Comparison of ENCODE assay signal across 23 cellular contexts in genomic region chr22:38997518-38997917, GRCh38. TPM values are rescaled to one million over a fixed set of nuclear protein-coding genes. Genes with fewer than 3 reads are reported as not detected.
A peak's percentile ranks its signal among the peaks of the same experiment; 100 is the strongest.
DNase-seq lines count a peak whose midpoint lies in the region; ATAC-seq, FAIRE-seq and TF ChIP-seq lines count a peak whose summit lies in the region.
"Had no signal": no experiment of that assay in that cellular context is flagged by ENCODE, and none has a peak within 500 bp of the region (broad histone marks: within the 10 kb centered on the region; RNA-seq: fewer than 3 reads in every experiment).

No MANE protein-coding gene starts in this region.

- H3K36me3 ChIP-seq in HUES6 (ENCODE audit: control insufficient read depth, insufficient read depth, low read length) (no peaks in the 10 kb centered on the region), mesendoderm (ENCODE audit: control insufficient read depth, insufficient read depth, low read length) (no peaks in the 10 kb centered on the region), upper lobe of right lung (no peaks in the 10 kb centered on the region), Peyer's patch (no peaks in the 10 kb centered on the region)
- H3K36me3 ChIP-seq: BE2C had no signal

- H2BK12ac ChIP-seq in H9 (ENCODE audit: insufficient read length, low read depth, low read length) = peak overlapping the region; percentile 1

- DNase-seq in H9 = no peak
- DNase-seq in mesendoderm = no peak
- DNase-seq in upper lobe of right lung = no peak
- no peak for DNase-seq in Peyer's patch
- no peak for DNase-seq in HTR-8/SVneo (ENCODE audit: insufficient read length, low spot score)
- DNase-seq: BE2C; C1 segment of cervical spinal cord; CD4-positive, alpha-beta T cell; DMS153; DMS79; GDM1; HCEC 1CT; HFFc6; KG1 had no signal

- H3K4me1 ChIP-seq in H9 (ENCODE audit: insufficient read depth, low read length) (no peaks in the 10 kb centered on the region; the same call in 1 of the 2 replicates), HUES6 (ENCODE audit: control insufficient read depth, insufficient read depth, low read length) (peaks cover 7% of the 10 kb centered on the region), mesendoderm (ENCODE audit: control insufficient read depth, low read depth, low read length) (no peaks in the 10 kb centered on the region), upper lobe of right lung (no peaks in the 10 kb centered on the region), Peyer's patch (no peaks in the 10 kb centered on the region)

- ATAC-seq in upper lobe of right lung = peak; percentile 12
- ATAC-seq in GM19395 (IDR thresholded peaks at IDR 0.05; ENCODE audit: unreplicated experiment) = no peak

- no peak overlapping the region for H3T11ph ChIP-seq in H9 (ENCODE audit: low read length)

- intact Hi-C loops in upper lobe of right lung (cut with DNase I) = no loop called here

- FAIRE-seq in HTR-8/SVneo (lab: Jason Lieb, UNC) = no peak
- FAIRE-seq: GM12892, GM18507 had no signal

- H3K4me3 Mint-ChIP-seq in H9 = no peak overlapping the region
- H3K4me3 Mint-ChIP-seq: CD4-positive, alpha-beta T cell; HFFc6 had no signal

- no peak overlapping the region for H2AK5ac ChIP-seq in H9 (ENCODE audit: insufficient read length, low read length)
- peak overlapping the region; percentile 74 for H2AK5ac ChIP-seq in mesendoderm (ENCODE audit: low read length)

- no peaks in the 10 kb centered on the region for H3K23me2 ChIP-seq in H9 (ENCODE audit: insufficient read length, low read depth, low read length, poor library complexity, severe bottlenecking)

- H3K18ac ChIP-seq in H9 (ENCODE audit: insufficient read length, low read depth, low read length) (no peak overlapping the region), mesendoderm (ENCODE audit: low read length) (no peak overlapping the region)

- no peak overlapping the region for H2BK20ac ChIP-seq in H9 (ENCODE audit: low read depth, low read length, poor library complexity, severe bottlenecking)

- no peak overlapping the region for H3K23ac ChIP-seq in H9 (ENCODE audit: insufficient read length, low read depth, low read length)
- H3K23ac ChIP-seq in mesendoderm (ENCODE audit: low read length) = peak overlapping the region; percentile 66

- TF ChIP-seq POLR2A in Peyer's patch (IDR thresholded peaks at IDR 0.05) = no peak

- H2BK5ac ChIP-seq in H9 (ENCODE audit: insufficient read length, low read length) = no peak overlapping the region
- H2BK5ac ChIP-seq in mesendoderm (ENCODE audit: low read length) = peak overlapping the region; percentile 79

- no peak overlapping the region; the same call in 1 of the 2 replicates for H2BK15ac ChIP-seq in H9 (ENCODE audit: low read depth, low read length)
- no peak overlapping the region for H2BK15ac ChIP-seq in mesendoderm (replicated peaks; ENCODE audit: low read depth)

- H3K4ac ChIP-seq in H9 (ENCODE audit: low read depth, low read length) (no peak overlapping the region), mesendoderm (ENCODE audit: low read depth, low read length) (no peak overlapping the region)

- TF ChIP-seq CTCF in H9 (conservative IDR thresholded peaks at IDR 0.05) (no peak), upper lobe of right lung (IDR thresholded peaks at IDR 0.05) (no peak), Peyer's patch (IDR thresholded peaks at IDR 0.05) (no peak)

- H4K20me1 ChIP-seq in H9 (ENCODE audit: control insufficient read depth, insufficient read depth, insufficient read length) = no peaks in the 10 kb centered on the region

- H3K27ac ChIP-seq in H9 (ENCODE audit: insufficient read length, low read depth, low read length) = no peak overlapping the region
- no peak overlapping the region for H3K27ac ChIP-seq in HUES6 (ENCODE audit: low read depth, low read length)
- H3K27ac ChIP-seq in mesendoderm (ENCODE audit: low read depth, low read length) = no peak overlapping the region
- no peak overlapping the region for H3K27ac ChIP-seq in upper lobe of right lung
- H3K27ac ChIP-seq in Peyer's patch = no peak overlapping the region
- H3K27ac ChIP-seq: HL-60 had no signal

- H3K9me3 ChIP-seq in H9 (ENCODE audit: control insufficient read depth, low read depth, low read length) (no peaks in the 10 kb centered on the region), HUES6 (ENCODE audit: control insufficient read depth, insufficient read depth, low read depth, low read length) (peaks cover 15% of the 10 kb centered on the region), upper lobe of right lung (no peaks in the 10 kb centered on the region), Peyer's patch (peaks cover 0 to 5% (median 0%) of the 10 kb centered on the region in 4 donors)
- H3K9me3 ChIP-seq: BE2C had no signal

- H3K4me3 ChIP-seq in HUES6 (ENCODE audit: low read depth, low read length) (no peak overlapping the region), mesendoderm (ENCODE audit: low read length) (no peak overlapping the region), upper lobe of right lung (no peak overlapping the region), Peyer's patch (no peak overlapping the region)

- H3K79me2 ChIP-seq in H9 (ENCODE audit: insufficient read depth, low read length) (no peaks in the 10 kb centered on the region), mesendoderm (ENCODE audit: control insufficient read depth, insufficient read depth, low read length) (no peaks in the 10 kb centered on the region)

- no peak overlapping the region for H2AFZ ChIP-seq in H9 (ENCODE audit: low read length)

- H3K4me2 ChIP-seq in H9 (ENCODE audit: insufficient read depth, insufficient read length, low read length) = no peak overlapping the region
- H3K4me2 ChIP-seq in mesendoderm (ENCODE audit: low read length) = no peak overlapping the region

- peak overlapping the region; percentile 41 for H4K8ac ChIP-seq in H9 (replicated peaks; ENCODE audit: insufficient read length, low read depth, low read length)
- no peak overlapping the region for H4K8ac ChIP-seq in mesendoderm (ENCODE audit: low read depth, low read length)

- H4K5ac ChIP-seq in H9 (ENCODE audit: insufficient read length, low read depth, low read length) = peak overlapping the region; percentile 94
- no peak overlapping the region for H4K5ac ChIP-seq in mesendoderm (ENCODE audit: low read length)

- H3K36me3 Mint-ChIP-seq in H9 (ENCODE audit: insufficient read depth in 1 of 3, low read depth in 3 of 3) = peaks cover 1 to 4% (median 4%) of the 10 kb centered on the region in 3 experiments; a peak in 3 of 7 replicates

- H4K91ac ChIP-seq in H9 (ENCODE audit: insufficient read length, low read depth, low read length) = peak overlapping the region; percentile 78

- H3K27ac Mint-ChIP-seq in H9 = no peak overlapping the region; a peak in 2 of 7 replicates
- H3K27ac Mint-ChIP-seq: CD4-positive, alpha-beta T cell; HFFc6 had no signal

- no peaks in the 10 kb centered on the region for H3K27me3 ChIP-seq in H9 (ENCODE audit: insufficient read depth, low read length)
- no peaks in the 10 kb centered on the region for H3K27me3 ChIP-seq in HUES6 (ENCODE audit: control insufficient read depth, insufficient read depth, low read length)
- H3K27me3 ChIP-seq in mesendoderm (ENCODE audit: insufficient read depth, low read length, poor library complexity) = no peaks in the 10 kb centered on the region
- no peaks in the 10 kb centered on the region for H3K27me3 ChIP-seq in upper lobe of right lung
- H3K27me3 ChIP-seq in Peyer's patch = no peaks in the 10 kb centered on the region
- H3K27me3 ChIP-seq: BE2C had no signal

- H3K79me1 ChIP-seq in H9 (ENCODE audit: insufficient read depth, low read depth, low read length, poor library complexity, severe bottlenecking) = no peaks in the 10 kb centered on the region
- H3K79me1 ChIP-seq in mesendoderm (ENCODE audit: low read length) = no peaks in the 10 kb centered on the region

- no peak overlapping the region for H3K56ac ChIP-seq in H9 (ENCODE audit: insufficient read length, low read depth, low read length)
- H3K56ac ChIP-seq in mesendoderm (ENCODE audit: low read length) = peak overlapping the region; percentile 44

- peaks cover 0 to 5% of the 10 kb centered on the region in 2 experiments; a peak in 3 of 5 replicates for H3K9me3 Mint-ChIP-seq in H9
- H3K9me3 Mint-ChIP-seq: CD4-positive, alpha-beta T cell had no signal

- H3K4me1 Mint-ChIP-seq in H9 = peaks cover 45 to 49% of the 10 kb centered on the region in 2 experiments

- no peak overlapping the region for H3K9ac ChIP-seq in H9 (ENCODE audit: extremely low read depth, insufficient read length, low read length)
- H3K9ac ChIP-seq in HUES6 (ENCODE audit: low read length) = peak overlapping the region; percentile 58
- H3K9ac ChIP-seq in mesendoderm (ENCODE audit: low read length) = no peak overlapping the region

- H2BK120ac ChIP-seq in H9 (ENCODE audit: low read depth, low read length, poor library complexity, severe bottlenecking) = no peak overlapping the region
- no peak overlapping the region for H2BK120ac ChIP-seq in mesendoderm (ENCODE audit: low read depth, low read length)

- no peak overlapping the region; the same call in 1 of the 2 replicates for H3K14ac ChIP-seq in H9 (ENCODE audit: insufficient read depth, low read length)

- peaks cover 6% of the 10 kb centered on the region for H3K27me3 Mint-ChIP-seq in H9 (ENCODE audit: low read depth)
- H3K27me3 Mint-ChIP-seq: CD4-positive, alpha-beta T cell had no signal

- no CpG with 5 or more reads among the region's 3 CpGs for WGBS in H9 (ENCODE audit: extremely low coverage, insufficient read length, low lambda C conversion rate)
- WGBS in mesendoderm (ENCODE audit: extremely low coverage, insufficient coverage, low lambda C conversion rate) = no CpG with 5 or more reads among the region's 3 CpGs

RNA-seq across cellular contexts. Expression of gene APOBEC3B, which starts 15.4 kb away (rescaled TPM):
- total RNA-seq in H9 (2021) (28.1 and 29.0 TPM in 2 replicates), upper lobe of right lung (0.52 TPM), Peyer's patch (1 to 10 TPM in 3 of 4 donors, not detected in 1; 1.1 to 2.7 (median 1.9) TPM)
- 8.4 TPM for polyA plus RNA-seq in mesendoderm (2013, experiment 1 of 2)
- polyA plus RNA-seq in mesendoderm (2013, experiment 2 of 2) = 9.6 TPM
- total RNA-seq: CD4-positive, alpha-beta T cell had no signal

RNA-seq across cellular contexts. Expression of gene APOBEC3C, which starts 16.5 kb away (rescaled TPM):
- total RNA-seq in H9 (2021) (31.7 and 32.1 TPM in 2 replicates), upper lobe of right lung (25.3 TPM), Peyer's patch (10 to 100 TPM in 1 of 4 donors, 1 to 10 TPM in 3; 4.1 to 35.5 (median 4.4) TPM)
- polyA plus RNA-seq in mesendoderm (2013, experiment 1 of 2) = 25.5 TPM
- polyA plus RNA-seq in mesendoderm (2013, experiment 2 of 2) = 25.1 TPM

RNA-seq across cellular contexts. Expression of gene APOBEC3D, which starts 23.4 kb away (rescaled TPM):
- total RNA-seq in H9 (2021) = 8.6 and 9.4 TPM in 2 replicates
- 3.0 TPM for polyA plus RNA-seq in mesendoderm (2013, experiment 1 of 2)
- 3.1 TPM for polyA plus RNA-seq in mesendoderm (2013, experiment 2 of 2)
- 3.3 TPM for total RNA-seq in upper lobe of right lung
- 1 to 10 TPM; 2.6 to 8.3 (median 3.6) TPM for total RNA-seq in Peyer's patch
- total RNA-seq: HT1080 had no signal

RNA-seq across cellular contexts. Expression of gene APOBEC3A, which starts 40.1 kb away (rescaled TPM):
- total RNA-seq in H9 (2021) (not detected in 2 replicates), upper lobe of right lung (9.0 TPM), Peyer's patch (1 to 10 TPM in 1 of 4 donors, not detected in 3; 9.1 TPM)
- not detected for polyA plus RNA-seq in mesendoderm (2013, experiment 1 of 2)
- polyA plus RNA-seq in mesendoderm (2013, experiment 2 of 2) = not detected
- total RNA-seq: A172, Daoy, H4, HFFc6, HT1080 had no signal

RNA-seq across cellular contexts. Expression of gene APOBEC3F, which starts 43.1 kb away (rescaled TPM):
- total RNA-seq in H9 (2021) (8.9 and 11.6 TPM in 2 replicates), upper lobe of right lung (9.0 TPM), Peyer's patch (1 to 10 TPM in 3 of 4 donors, under 1 TPM in 1; 0.70 to 8.3 (median 1.6) TPM)
- polyA plus RNA-seq in mesendoderm (2013, experiment 1 of 2) = 4.0 TPM
- polyA plus RNA-seq in mesendoderm (2013, experiment 2 of 2) = 3.4 TPM
